ENCODE assay signal across 7 cellular contexts in the genomic region with DNA sequence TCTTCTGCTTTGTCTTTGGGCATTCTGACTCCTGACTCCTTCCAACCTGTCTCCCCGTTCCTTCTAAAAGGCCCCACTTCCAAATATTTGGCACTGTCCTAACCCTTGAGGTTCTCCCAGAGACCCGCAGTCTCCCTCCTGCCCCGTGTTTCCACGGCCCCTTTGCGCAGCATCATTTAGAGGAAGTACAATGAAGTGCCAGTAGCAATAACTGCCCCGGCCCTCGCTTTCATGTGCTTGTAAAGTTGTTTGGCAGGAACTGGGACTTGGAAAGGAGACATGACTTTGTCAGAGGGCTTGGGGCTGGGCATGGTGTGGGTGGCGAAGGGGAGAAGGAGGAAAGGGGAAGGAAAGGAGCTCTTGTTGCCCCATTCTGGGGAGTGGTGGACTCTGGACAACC. TPM values are rescaled to one million over a fixed set of nuclear protein-coding genes. Genes with fewer than 3 reads are reported as not detected.
DNase-seq lines count a peak whose midpoint lies in the region; ATAC-seq and TF ChIP-seq lines count a peak whose summit lies in the region.

No MANE protein-coding gene starts in this region.

- H3K9me3 ChIP-seq in left ventricle myocardium inferior (replicated peaks) (no peaks in the 10 kb centered on the region), suprapubic skin (no peaks in the 10 kb centered on the region)

- peaks cover 18% of the 10 kb centered on the region for H3K27me3 ChIP-seq in left ventricle myocardium inferior (ENCODE audit: low read depth)
- H3K27me3 ChIP-seq in suprapubic skin = no peaks in the 10 kb centered on the region

- peaks cover 35% of the 10 kb centered on the region for H3K4me1 ChIP-seq in left ventricle myocardium inferior
- H3K4me1 ChIP-seq in suprapubic skin = peaks cover 78% of the 10 kb centered on the region

- no peak for TF ChIP-seq EP300 in suprapubic skin (IDR thresholded peaks at IDR 0.05)

- no peak for TF ChIP-seq POLR2A in suprapubic skin (IDR thresholded peaks at IDR 0.05)

- no peaks in the 10 kb centered on the region for H3K36me3 ChIP-seq in left ventricle myocardium inferior
- no peaks in the 10 kb centered on the region for H3K36me3 ChIP-seq in suprapubic skin

- H3K27ac ChIP-seq in left ventricle myocardium inferior (replicated peaks) = peak overlapping the region; percentile 19
- H3K27ac ChIP-seq in suprapubic skin = peak overlapping the region; percentile 99

- peak; percentile 57 for DNase-seq in LNCaP clone FGC (ENCODE audit: low read depth)
- DNase-seq in activated T-cell treated with anti-CD3 and anti-CD28 coated beads, Interleukin-2, amount 50 U/mL, for 4 hours = peak; percentile 24
- DNase-seq in left ventricle myocardium inferior = peak; percentile 39
- DNase-seq in suprapubic skin (ENCODE audit: low spot score in 2 of 2) = peak; percentile 87 to 88
- DNase-seq in DMS114 treated with DMSO at 0.1 percent for 48 hours (lab: John Stamatoyannopoulos, UW; ENCODE audit: unreplicated experiment) = no peak
- DNase-seq in NCI-H748 treated with DMSO at 0.1 percent for 48 hours (lab: John Stamatoyannopoulos, UW) = no peak

- H3K9me3 Mint-ChIP-seq in activated T-cell treated with anti-CD3 and anti-CD28 coated beads, Interleukin-2, amount 50 U/mL, for 4 hours = no peaks in the 10 kb centered on the region

- no peak for ATAC-seq in activated T-cell treated with anti-CD3 and anti-CD28 coated beads, Interleukin-2, amount 50 U/mL, for 4 hours
- ATAC-seq in GM19397 (IDR thresholded peaks at IDR 0.05; ENCODE audit: unreplicated experiment) = no peak

- intact Hi-C loops in left ventricle myocardium inferior (cut with micrococcal nuclease) = no loop called here

- no peaks in the 10 kb centered on the region for H3K27me3 Mint-ChIP-seq in activated T-cell treated with anti-CD3 and anti-CD28 coated beads, Interleukin-2, amount 50 U/mL, for 4 hours (ENCODE audit: low read depth)

- 21% methylated on average over 8 of the region's 8 CpGs for WGBS in suprapubic skin

- H3K4me1 Mint-ChIP-seq in activated T-cell treated with anti-CD3 and anti-CD28 coated beads, Interleukin-2, amount 50 U/mL, for 4 hours (ENCODE audit: low read depth) = peaks cover 62% of the 10 kb centered on the region

- H3K4me3 Mint-ChIP-seq in activated T-cell treated with anti-CD3 and anti-CD28 coated beads, Interleukin-2, amount 50 U/mL, for 4 hours = peak overlapping the region; percentile 97

- TF ChIP-seq CTCF in LNCaP clone FGC (IDR thresholded peaks at IDR 0.05; ENCODE audit: control insufficient read depth, extremely low read depth, insufficient read depth) (no peak), left ventricle myocardium inferior (IDR thresholded peaks at IDR 0.05; ENCODE audit: borderline replicate concordance) (no peak), suprapubic skin (IDR thresholded peaks at IDR 0.05) (no peak)

- H3K36me3 Mint-ChIP-seq in activated T-cell treated with anti-CD3 and anti-CD28 coated beads, Interleukin-2, amount 50 U/mL, for 4 hours (ENCODE audit: insufficient read depth) = peaks cover 47% of the 10 kb centered on the region

- no peak overlapping the region for H3K4me3 ChIP-seq in LNCaP clone FGC (ENCODE audit: low read depth, low read length)
- peak overlapping the region; percentile 78 for H3K4me3 ChIP-seq in left ventricle myocardium inferior
- H3K4me3 ChIP-seq in suprapubic skin = peak overlapping the region; percentile 93

RNA-seq across cellular contexts. Expression of a gene that starts 2.6 kb away (rescaled TPM):
- 100 to 1,000 TPM; 468 to 781 (median 646) TPM for total RNA-seq in activated T-cell treated with anti-CD3 and anti-CD28 coated beads, Interleukin-2, amount 50 U/mL, for 4 hours
- total RNA-seq in left ventricle myocardium inferior (14.0 TPM), suprapubic skin (1,000 to 10,000 TPM; 1,361 to 2,207 (median 1,502) TPM)

Comparison
In these comparisons a context has a peak if more than half of its experiments do, and no peak if none do; other contexts are left out.
1. DNase-seq: peak in LNCaP clone FGC (single experiment), activated T-cell treated with anti-CD3 and anti-CD28 coated beads, Interleukin-2, amount 50 U/mL, for 4 hours (single experiment), left ventricle myocardium inferior (single experiment) and suprapubic skin (2 of 2); none in DMS114 treated with DMSO at 0.1 percent for 48 hours (single experiment) and NCI-H748 treated with DMSO at 0.1 percent for 48 hours (single experiment).
2. RNA of a gene that starts 2.6 kb away (total RNA-seq): 1,361 to 2,207 TPM in suprapubic skin and 468 to 781 TPM in activated T-cell treated with anti-CD3 and anti-CD28 coated beads, Interleukin-2, amount 50 U/mL, for 4 hours; 14.0 TPM in left ventricle myocardium inferior (single experiment); every median in the first group is over 10 times any median in the second.